11 cellular contexts compared by ENCODE assay signal in the genomic region with DNA sequence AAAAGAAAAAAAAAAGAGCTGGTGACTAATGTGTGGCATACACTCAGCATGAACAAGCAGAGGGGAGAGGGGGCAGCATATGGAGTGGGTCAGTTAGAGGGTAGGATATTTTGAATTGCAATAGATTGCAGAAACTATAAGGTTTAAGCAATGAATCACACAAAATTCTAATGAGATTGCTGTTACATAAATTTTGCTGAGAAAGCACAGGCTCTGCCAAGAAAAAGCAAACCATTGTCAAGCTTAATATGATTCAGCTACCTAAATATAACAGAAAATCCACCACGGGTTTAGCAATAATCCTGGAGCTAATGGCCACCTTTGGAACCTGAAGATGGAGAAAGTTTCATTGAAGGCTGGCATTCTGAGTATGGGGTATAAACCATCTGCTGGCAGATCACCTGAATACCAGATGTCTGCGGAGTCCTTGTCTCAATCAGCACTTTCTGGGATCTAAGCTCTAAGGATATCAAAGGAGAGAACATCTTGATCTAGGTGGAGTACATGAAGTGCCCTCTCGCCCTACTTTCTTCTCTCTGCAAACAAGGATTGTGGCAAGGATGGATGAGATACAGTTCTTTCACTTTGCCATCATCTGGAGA. TPM values are rescaled to one million over a fixed set of nuclear protein-coding genes. Genes with fewer than 3 reads are reported as not detected.
DNase-seq lines count a peak whose midpoint lies in the region; ATAC-seq, FAIRE-seq and TF ChIP-seq lines count a peak whose summit lies in the region.
"Had no signal": no experiment of that assay in that cellular context is flagged by ENCODE, and none has a peak within 500 bp of the region (broad histone marks: within the 10 kb centered on the region; RNA-seq: fewer than 3 reads in every experiment).

No MANE protein-coding gene starts in this region.

- no peak overlapping the region for H3K4me3 ChIP-seq in astrocyte of the cerebellum (ENCODE audit: low read depth, low read length)
- H3K4me3 ChIP-seq in tibial artery, result no peak overlapping the region
- H3K4me3 ChIP-seq in mesendoderm (ENCODE audit: low read length), result no peak overlapping the region

- H3K27me3 ChIP-seq in tibial artery (no peaks in the 10 kb centered on the region), mesendoderm (ENCODE audit: insufficient read depth, low read length, poor library complexity) (no peaks in the 10 kb centered on the region)

- H3K27me3 Mint-ChIP-seq in activated naive CD4-positive, alpha-beta T cell treated with anti-CD3 and anti-CD28 coated beads, Interleukin-2, amount 10 ng/mL, durations not matched to agents 7 days and 5 days, result no peaks in the 10 kb centered on the region
- no peaks in the 10 kb centered on the region for H3K27me3 Mint-ChIP-seq in activated naive CD4-positive, alpha-beta T cell treated with anti-CD3 and anti-CD28 coated beads for 36 hours (ENCODE audit: low read depth)

- peaks cover 0 to 23% (median 20%) of the 10 kb centered on the region in 4 donors for H3K4me1 ChIP-seq in tibial artery
- no peaks in the 10 kb centered on the region for H3K4me1 ChIP-seq in mesendoderm (ENCODE audit: control insufficient read depth, low read depth, low read length)

- no peak for ATAC-seq in GM21390 (IDR thresholded peaks at IDR 0.05; ENCODE audit: unreplicated experiment)

- CTCF ChIA-PET in activated naive CD4-positive, alpha-beta T cell treated with anti-CD3 and anti-CD28 coated beads, Interleukin-2, amount 10 ng/mL, durations not matched to agents 7 days and 5 days (lab: Charles Lee), result no interaction called here
- CTCF ChIA-PET in activated naive CD4-positive, alpha-beta T cell treated with anti-CD3 and anti-CD28 coated beads for 36 hours (lab: Charles Lee), result no interaction called here

- H3K4me2 ChIP-seq in mesendoderm (ENCODE audit: low read length), result no peak overlapping the region

- H3K9me3 Mint-ChIP-seq in activated naive CD4-positive, alpha-beta T cell treated with anti-CD3 and anti-CD28 coated beads, Interleukin-2, amount 10 ng/mL, durations not matched to agents 7 days and 5 days, result no peaks in the 10 kb centered on the region
- H3K9me3 Mint-ChIP-seq in activated naive CD4-positive, alpha-beta T cell treated with anti-CD3 and anti-CD28 coated beads for 36 hours, result no peaks in the 10 kb centered on the region

- WGBS in mesendoderm (ENCODE audit: extremely low coverage, insufficient coverage, low lambda C conversion rate), result no CpG with 5 or more reads among the region's 3 CpGs

- H2AK5ac ChIP-seq in mesendoderm (ENCODE audit: low read length), result no peak overlapping the region

- DNase-seq in activated naive CD4-positive, alpha-beta T cell treated with anti-CD3 and anti-CD28 coated beads, Interleukin-2, amount 10 ng/mL, durations not matched to agents 7 days and 5 days, result no peak
- no peak for DNase-seq in activated naive CD4-positive, alpha-beta T cell treated with anti-CD3 and anti-CD28 coated beads for 36 hours
- DNase-seq in astrocyte of the cerebellum (ENCODE audit: low read depth) (peak; percentile 86), tibial artery (no peak), GM19238 (ENCODE audit: insufficient read length, low spot score) (no peak), mesendoderm (no peak)
- DNase-seq: cerebellar nuclear complex, NCI-H1436 had no signal

- H3K79me2 ChIP-seq in mesendoderm (ENCODE audit: control insufficient read depth, insufficient read depth, low read length), result no peaks in the 10 kb centered on the region

- H3K4me1 Mint-ChIP-seq in activated naive CD4-positive, alpha-beta T cell treated with anti-CD3 and anti-CD28 coated beads, Interleukin-2, amount 10 ng/mL, durations not matched to agents 7 days and 5 days, result peaks cover 8% of the 10 kb centered on the region
- H3K4me1 Mint-ChIP-seq in activated naive CD4-positive, alpha-beta T cell treated with anti-CD3 and anti-CD28 coated beads for 36 hours (ENCODE audit: low read depth), result peaks cover 9% of the 10 kb centered on the region

- peak overlapping the region; percentile 38 for H3K27ac Mint-ChIP-seq in activated naive CD4-positive, alpha-beta T cell treated with anti-CD3 and anti-CD28 coated beads, Interleukin-2, amount 10 ng/mL, durations not matched to agents 7 days and 5 days
- H3K27ac Mint-ChIP-seq in activated naive CD4-positive, alpha-beta T cell treated with anti-CD3 and anti-CD28 coated beads for 36 hours, result no peak overlapping the region

- FAIRE-seq in islet of Langerhans (lab: Jason Lieb, UNC), result peak; percentile 79

- no peaks in the 10 kb centered on the region for H3K79me1 ChIP-seq in mesendoderm (ENCODE audit: low read length)

- H4K5ac ChIP-seq in mesendoderm (ENCODE audit: low read length), result no peak overlapping the region

- H3K9ac ChIP-seq in mesendoderm (ENCODE audit: low read length), result no peak overlapping the region

- H3K56ac ChIP-seq in mesendoderm (ENCODE audit: low read length), result no peak overlapping the region

- peaks cover 20% of the 10 kb centered on the region for H3K36me3 Mint-ChIP-seq in activated naive CD4-positive, alpha-beta T cell treated with anti-CD3 and anti-CD28 coated beads, Interleukin-2, amount 10 ng/mL, durations not matched to agents 7 days and 5 days
- H3K36me3 Mint-ChIP-seq in activated naive CD4-positive, alpha-beta T cell treated with anti-CD3 and anti-CD28 coated beads for 36 hours (ENCODE audit: low read depth), result peaks cover 24% of the 10 kb centered on the region

- H2BK5ac ChIP-seq in mesendoderm (ENCODE audit: low read length), result no peak overlapping the region

- in situ Hi-C loops in astrocyte of the cerebellum (cut with HindIII; ENCODE audit: low sequenced_read_pairs), result no loop called here

- H2BK15ac ChIP-seq in mesendoderm (replicated peaks; ENCODE audit: low read depth), result no peak overlapping the region

- H4K8ac ChIP-seq in mesendoderm (ENCODE audit: low read depth, low read length), result no peak overlapping the region

- no peak for TF ChIP-seq CTCF in astrocyte of the cerebellum (IDR thresholded peaks at IDR 0.05; ENCODE audit: low read depth, low read length, missing control alignments)
- TF ChIP-seq CTCF in tibial artery (IDR thresholded peaks at IDR 0.05), result no peak

- H3K27ac ChIP-seq in tibial artery (peak overlapping the region; percentile 65 to 68), mesendoderm (ENCODE audit: low read depth, low read length) (no peak overlapping the region)

- no peak overlapping the region for H2BK120ac ChIP-seq in mesendoderm (ENCODE audit: low read depth, low read length)

- H3K4me3 Mint-ChIP-seq in activated naive CD4-positive, alpha-beta T cell treated with anti-CD3 and anti-CD28 coated beads, Interleukin-2, amount 10 ng/mL, durations not matched to agents 7 days and 5 days, result no peak overlapping the region
- no peak overlapping the region for H3K4me3 Mint-ChIP-seq in activated naive CD4-positive, alpha-beta T cell treated with anti-CD3 and anti-CD28 coated beads for 36 hours
- H3K4me3 Mint-ChIP-seq: mesothelial cell of epicardium had no signal

- no peak overlapping the region for H3K23ac ChIP-seq in mesendoderm (ENCODE audit: low read length)

- H3K4ac ChIP-seq in mesendoderm (ENCODE audit: low read depth, low read length), result no peak overlapping the region

- intact Hi-C loops in activated naive CD4-positive, alpha-beta T cell treated with anti-CD3 and anti-CD28 coated beads for 36 hours (cut with micrococcal nuclease), result no loop called here
- intact Hi-C loops in tibial artery (cut with DNase I; ENCODE audit: low total_unique reads), result no loop called here

- no peak overlapping the region for H3K18ac ChIP-seq in mesendoderm (ENCODE audit: low read length)

- no peaks in the 10 kb centered on the region for H3K9me3 ChIP-seq in tibial artery

- H3K36me3 ChIP-seq in tibial artery, result peaks cover 5 to 41% (median 27%) of the 10 kb centered on the region in 3 donors
- H3K36me3 ChIP-seq in mesendoderm (ENCODE audit: control insufficient read depth, insufficient read depth, low read length), result peaks cover 5% of the 10 kb centered on the region

RNA-seq across cellular contexts. Expression of gene ANGPTL7, which starts 30.3 kb away (rescaled TPM):
- not detected for total RNA-seq in activated naive CD4-positive, alpha-beta T cell treated with anti-CD3 and anti-CD28 coated beads for 36 hours
- 0.01 TPM for polyA plus RNA-seq in mesendoderm (2013, experiment 1 of 2)
- polyA plus RNA-seq in mesendoderm (2013, experiment 2 of 2), result 0.03 TPM
- total RNA-seq: mesothelial cell of epicardium had no signal

RNA-seq across cellular contexts. Expression of gene EXOSC10, which starts 59.2 kb away (rescaled TPM):
- 10 to 100 TPM; 57.9 to 59.3 TPM for total RNA-seq in activated naive CD4-positive, alpha-beta T cell treated with anti-CD3 and anti-CD28 coated beads for 36 hours
- polyA plus RNA-seq in mesendoderm (2013, experiment 1 of 2), result 70.8 TPM
- polyA plus RNA-seq in mesendoderm (2013, experiment 2 of 2), result 71.5 TPM
